In genomic region chr22:44307509-44308169, GRCh38 we compare ENCODE assay signal across 1 cellular context.
A peak's percentile ranks its signal among the peaks of the same experiment; 100 is the strongest.
TF ChIP-seq lines count a peak whose summit lies in the region.

No MANE protein-coding gene starts in this region.

TF ChIP-seq in IMR-90, 13 proteins besides CTCF, POLR2A, EP300 and RAD21 (continued from another document):
- no peak for TF ChIP-seq MAZ (IDR thresholded peaks at IDR 0.05; ENCODE audit: borderline replicate concordance, low read depth, low read length)
- 0 out of 2 replicates have a peak, but pooled peaks have one; percentile 4 for TF ChIP-seq BHLHE40 (IDR thresholded peaks at IDR 0.05; ENCODE audit: low read depth, low read length)
